18 cellular contexts compared by ENCODE assay signal in the genomic region with DNA sequence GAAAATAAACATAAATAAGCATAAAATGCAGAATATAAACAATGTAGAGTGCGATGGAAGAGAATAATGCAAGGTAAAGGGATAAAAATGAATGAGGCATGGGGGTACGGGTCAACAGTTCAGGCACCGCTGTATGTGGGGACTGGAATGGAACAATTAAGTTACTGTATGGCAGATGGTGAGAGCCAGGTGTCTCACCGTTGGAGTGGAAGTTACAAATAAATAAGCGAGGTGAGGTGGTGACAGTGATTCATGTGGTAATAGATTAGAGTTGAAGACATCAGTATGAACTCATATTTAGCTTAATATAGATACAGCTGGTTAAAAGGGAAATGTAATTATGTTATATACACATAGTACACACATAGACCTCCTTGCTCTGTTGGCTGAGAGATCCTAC. TPM values are rescaled to one million over a fixed set of nuclear protein-coding genes. Genes with fewer than 3 reads are reported as not detected.
DNase-seq lines count a peak whose midpoint lies in the region; ATAC-seq and TF ChIP-seq lines count a peak whose summit lies in the region.
"Had no signal": no experiment of that assay in that cellular context is flagged by ENCODE, and none has a peak within 500 bp of the region (broad histone marks: within the 10 kb centered on the region; RNA-seq: fewer than 3 reads in every experiment).

No MANE protein-coding gene starts in this region.

- no peaks in the 10 kb centered on the region for H3K9me3 ChIP-seq in SK-N-MC (ENCODE audit: low read depth, low read length)
- no peaks in the 10 kb centered on the region for H3K9me3 ChIP-seq in sigmoid colon
- H3K9me3 ChIP-seq: body of pancreas, prostate gland had no signal

- ATAC-seq in GM21529 (IDR thresholded peaks at IDR 0.05; ENCODE audit: unreplicated experiment) = no peak
- ATAC-seq: body of pancreas, left colon had no signal

- H3K9ac ChIP-seq in SK-N-MC (ENCODE audit: insufficient read length) = no peak overlapping the region

- H3K4me1 ChIP-seq in sigmoid colon = peaks cover 0 to 31% (median 19%) of the 10 kb centered on the region in 4 donors
- H3K4me1 ChIP-seq: body of pancreas, prostate gland had no signal

- H3K4me3 ChIP-seq in SK-N-MC = no peak overlapping the region
- no peak overlapping the region for H3K4me3 ChIP-seq in sigmoid colon
- H3K4me3 ChIP-seq: body of pancreas, prostate gland had no signal

- no peaks in the 10 kb centered on the region for H3K27me3 ChIP-seq in sigmoid colon
- H3K27me3 ChIP-seq: body of pancreas had no signal

- peak; percentile 12 for DNase-seq in NCI-H1105 (lab: John Stamatoyannopoulos, UW)
- peak; percentile 84 for DNase-seq in NCI-H2171 (lab: John Stamatoyannopoulos, UW)
- no peak for DNase-seq in SK-N-MC (ENCODE audit: low read depth, low spot score)
- no peak for DNase-seq in sigmoid colon
- DNase-seq in HT-29 (ENCODE audit: low spot score) = no peak
- no peak for DNase-seq in NCI-H345 treated with DMSO at 0.1 percent for 48 hours (lab: John Stamatoyannopoulos, UW; ENCODE audit: unreplicated experiment)
- DNase-seq in activated CD4-positive, alpha-beta T cell treated with anti-CD3 and anti-CD28 coated beads, Interleukin-2, amount 50 U/mL, for 1 hour = no peak
- DNase-seq: activated CD4-positive, CD25-positive, alpha-beta regulatory T cell; activated naive CD4-positive, alpha-beta T cell treated with Interleukin-2 at 50 U/mL for 16 hours; body of pancreas; C1 segment of cervical spinal cord; HFFc6; left colon; NCI-H226 had no signal

- H3K36me3 ChIP-seq in SK-N-MC (ENCODE audit: insufficient read depth, low read length) = no peaks in the 10 kb centered on the region
- H3K36me3 ChIP-seq in sigmoid colon = no peaks in the 10 kb centered on the region
- H3K36me3 ChIP-seq: prostate gland had no signal

- peak overlapping the region; percentile 95; the same call in 1 of the 2 replicates for H3K27ac ChIP-seq in SK-N-MC
- H3K27ac ChIP-seq in sigmoid colon = peak overlapping the region; percentile 8 to 56 (median 46)
- H3K27ac ChIP-seq: body of pancreas had no signal

- 72 to 83% methylated on average over 5 of the region's 5 CpGs for WGBS in sigmoid colon, 2 donors

- no peak for TF ChIP-seq POLR2A in sigmoid colon (IDR thresholded peaks at IDR 0.05)

- TF ChIP-seq EP300 in sigmoid colon (IDR thresholded peaks at IDR 0.05) = no peak

- intact Hi-C loops in sigmoid colon (cut with DNase I) = no loop called here

- no peak for TF ChIP-seq CTCF in sigmoid colon (IDR thresholded peaks at IDR 0.05)

RNA-seq across cellular contexts. Expression of gene OMD, which starts 2.2 kb away (rescaled TPM):
- 10 to 100 TPM in 3 of 4 donors, 1 to 10 TPM in 1; 6.5 to 23.9 (median 16.7) TPM for total RNA-seq in sigmoid colon
- polyA plus RNA-seq in sigmoid colon = 1 to 10 TPM in 2 of 3 donors, not detected in 1; 1.0 to 3.0 TPM
- not detected in 2 replicates for total RNA-seq in HT-29 (2014; rRNA removed; shearing (Covaris generic))
- total RNA-seq: dermis microvascular lymphatic vessel endothelial cell; HFFc6; T-helper 1 cell treated with Interleukin-12 subunit alpha and Interleukin-12 subunit beta and Interleukin-4 antibody, amounts not matched to agents 30 ng/mL and 1 ng/mL, for 36 hours had no signal

RNA-seq across cellular contexts. Expression of gene OGN, which starts 22.1 kb away (rescaled TPM):
- 10 to 100 TPM; 41.8 to 93.3 (median 59.8) TPM for total RNA-seq in sigmoid colon
- polyA plus RNA-seq in sigmoid colon = 10 to 100 TPM in 1 of 3 donors, 1 to 10 TPM in 2; 1.6 to 10.8 (median 4.4) TPM
- total RNA-seq in HT-29 (2014; rRNA removed; shearing (Covaris generic)) = not detected in 2 replicates
- total RNA-seq: dermis microvascular lymphatic vessel endothelial cell had no signal

RNA-seq across cellular contexts. Expression of gene ASPN, which starts 55.8 kb away (rescaled TPM):
- total RNA-seq in sigmoid colon = 10 to 100 TPM in 3 of 4 donors, 1 to 10 TPM in 1; 9.4 to 96.9 (median 20.2) TPM
- 1 to 10 TPM; 1.5 to 2.5 (median 1.8) TPM for polyA plus RNA-seq in sigmoid colon
- total RNA-seq in HT-29 (2014; rRNA removed; shearing (Covaris generic)) = not detected in 2 replicates
- total RNA-seq: dermis microvascular lymphatic vessel endothelial cell; T-helper 1 cell treated with Interleukin-12 subunit alpha and Interleukin-12 subunit beta and Interleukin-4 antibody, amounts not matched to agents 30 ng/mL and 1 ng/mL, for 36 hours had no signal

Comparison
In these comparisons a context has a peak if more than half of its experiments do, and no peak if none do; other contexts are left out.
1. DNase-seq: peak in NCI-H1105 (single experiment) and NCI-H2171 (single experiment); none in SK-N-MC (single experiment), sigmoid colon (single experiment), HT-29 (single experiment), NCI-H345 treated with DMSO at 0.1 percent for 48 hours (single experiment) and activated CD4-positive, alpha-beta T cell treated with anti-CD3 and anti-CD28 coated beads, Interleukin-2, amount 50 U/mL, for 1 hour (single experiment).
2. RNA of gene OGN, which starts 22.1 kb away (total RNA-seq): 41.8 to 93.3 TPM in sigmoid colon; not detected in HT-29; every median in the first group is over 10 times any median in the second.
3. RNA of gene ASPN, which starts 55.8 kb away (total RNA-seq): 9.4 to 96.9 TPM in sigmoid colon; not detected in HT-29; every median in the first group is over 10 times any median in the second.